Comparison of ENCODE assay signal across 16 cellular contexts in the genomic region with DNA sequence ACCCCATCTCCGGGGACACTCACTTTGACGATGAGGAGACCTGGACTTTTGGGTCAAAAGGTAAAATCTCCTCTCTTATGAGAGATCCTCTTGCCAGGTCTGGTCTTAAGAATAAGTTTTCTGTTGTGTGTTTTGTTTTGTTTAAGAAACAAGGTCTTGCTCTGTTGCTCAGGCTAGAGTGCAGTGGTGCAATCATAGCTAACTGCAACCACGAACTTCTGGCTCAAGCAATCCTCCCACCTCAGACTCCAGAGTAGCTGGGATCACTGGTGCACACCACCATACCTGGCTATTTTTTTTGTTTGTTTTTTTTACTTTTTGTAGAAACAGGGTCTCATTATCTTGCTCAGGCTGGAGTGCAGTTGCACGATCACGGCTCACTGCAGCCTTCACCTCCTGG. TPM values are rescaled to one million over a fixed set of nuclear protein-coding genes. Genes with fewer than 3 reads are reported as not detected.
"Had no signal": no experiment of that assay in that cellular context is flagged by ENCODE, and none has a peak within 500 bp of the region (broad histone marks: within the 10 kb centered on the region; RNA-seq: fewer than 3 reads in every experiment).

No MANE protein-coding gene starts in this region.

- H3K9me3 Mint-ChIP-seq: activated B cell treated with CpG ODN at 0.5 μM for 24 hours; activated naive CD4-positive, alpha-beta T cell treated with anti-CD3 and anti-CD28 coated beads, Interleukin-2, amount 50 U/mL, for 72 hours; endodermal cell; mesothelial cell of epicardium; stimulated activated memory B cell treated with anti-CD40 and anti-IgM and Interleukin-4, amounts not matched to agents 10 μg/mL and 1 μg/mL and 100 μg/mL, for 72 hours had no signal

- H3K4me3 Mint-ChIP-seq: activated B cell treated with CpG ODN at 0.5 μM for 24 hours; endodermal cell; mesothelial cell of epicardium; stimulated activated memory B cell treated with anti-CD40 and anti-IgM and Interleukin-4, amounts not matched to agents 10 μg/mL and 1 μg/mL and 100 μg/mL, for 72 hours had no signal

- H3K27ac Mint-ChIP-seq: activated B cell treated with CpG ODN at 0.5 μM for 24 hours; activated naive CD4-positive, alpha-beta T cell treated with anti-CD3 and anti-CD28 coated beads, Interleukin-2, amount 50 U/mL, for 72 hours; endodermal cell; mesothelial cell of epicardium; progenitor cell of endocrine pancreas; stimulated activated memory B cell treated with anti-CD40 and anti-IgM and Interleukin-4, amounts not matched to agents 10 μg/mL and 1 μg/mL and 100 μg/mL, for 72 hours had no signal

- H3K27ac ChIP-seq: breast epithelium, lower lobe of right lung, tibial nerve had no signal

- DNase-seq: activated B cell treated with CpG ODN at 0.5 μM for 24 hours, anterior cingulate cortex, endodermal cell, hypothalamus, lower lobe of right lung, SK-N-SH had no signal

- FAIRE-seq: TTC549 had no signal

RNA-seq across cellular contexts. Expression of a gene that starts 4.1 kb away (rescaled TPM):
- total RNA-seq: chondrocyte had no signal

RNA-seq across cellular contexts. Expression of a gene that starts 13.7 kb away (rescaled TPM):
- total RNA-seq: activated B cell treated with CpG ODN at 0.5 μM for 24 hours, chondrocyte, dermis microvascular lymphatic vessel endothelial cell, right cardiac atrium, tibial nerve had no signal
- polyA plus RNA-seq: right cardiac atrium, SK-N-SH had no signal
